In the genomic region with DNA sequence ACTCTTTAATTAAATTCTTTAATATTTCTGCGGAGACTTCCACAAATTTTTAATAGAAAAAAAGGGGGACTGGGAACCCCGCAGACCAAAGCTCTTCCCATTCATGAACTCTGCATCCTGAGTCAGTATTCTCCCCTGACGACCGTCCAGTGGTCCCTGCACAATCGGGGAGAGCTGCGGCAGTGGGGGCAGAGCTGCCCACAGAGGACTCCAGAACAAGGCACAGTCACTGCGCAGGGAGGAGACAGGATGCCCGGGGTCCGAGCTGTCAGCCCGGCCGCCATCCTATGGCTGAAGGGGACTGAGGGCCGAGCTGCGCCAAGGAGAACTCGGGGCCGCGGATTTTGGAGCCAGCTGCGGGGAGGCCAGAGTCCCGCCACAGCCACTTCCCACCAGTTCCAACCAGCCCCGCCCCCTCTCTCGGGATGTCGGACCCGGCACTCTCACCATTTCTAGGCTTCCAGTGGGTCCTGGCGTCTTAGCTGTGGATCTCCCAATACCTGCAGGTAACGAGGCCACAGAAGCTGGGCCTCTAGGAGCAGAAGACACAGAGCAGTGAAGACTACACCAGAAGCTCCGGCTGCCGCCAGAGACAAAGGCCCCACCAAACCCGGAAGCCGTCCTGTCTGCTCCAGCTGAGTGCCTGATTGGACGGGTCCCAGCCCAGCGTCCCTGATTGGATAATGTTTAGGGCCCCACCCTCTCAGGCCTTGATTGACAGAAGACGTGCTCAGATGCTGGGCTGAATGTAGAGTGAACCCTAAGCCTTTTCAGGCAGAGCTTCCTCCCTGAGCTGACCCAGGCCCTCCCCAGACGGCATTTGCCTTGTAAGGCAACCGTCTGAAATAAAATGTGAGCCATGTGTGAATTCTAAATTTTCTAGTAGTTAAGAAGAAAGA, we compare ENCODE assay signal across 8 cellular contexts. TPM values are rescaled to one million over a fixed set of nuclear protein-coding genes. Genes with fewer than 3 reads are reported as not detected.
DNase-seq lines count a peak whose midpoint lies in the region; ATAC-seq and TF ChIP-seq lines count a peak whose summit lies in the region.

A gene with protein sequence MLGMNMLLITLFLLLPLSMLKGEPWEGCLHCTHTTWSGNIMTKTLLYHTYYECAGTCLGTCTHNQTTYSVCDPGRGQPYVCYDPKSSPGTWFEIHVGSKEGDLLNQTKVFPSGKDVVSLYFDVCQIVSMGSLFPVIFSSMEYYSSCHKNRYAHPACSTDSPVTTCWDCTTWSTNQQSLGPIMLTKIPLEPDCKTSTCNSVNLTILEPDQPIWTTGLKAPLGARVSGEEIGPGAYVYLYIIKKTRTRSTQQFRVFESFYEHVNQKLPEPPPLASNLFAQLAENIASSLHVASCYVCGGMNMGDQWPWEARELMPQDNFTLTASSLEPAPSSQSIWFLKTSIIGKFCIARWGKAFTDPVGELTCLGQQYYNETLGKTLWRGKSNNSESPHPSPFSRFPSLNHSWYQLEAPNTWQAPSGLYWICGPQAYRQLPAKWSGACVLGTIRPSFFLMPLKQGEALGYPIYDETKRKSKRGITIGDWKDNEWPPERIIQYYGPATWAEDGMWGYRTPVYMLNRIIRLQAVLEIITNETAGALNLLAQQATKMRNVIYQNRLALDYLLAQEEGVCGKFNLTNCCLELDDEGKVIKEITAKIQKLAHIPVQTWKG (minus strand): TSS at position 594 of the 899 bp plus-strand sequence. CDS start 13,661 bp downstream, outside the sequence.

- peaks cover 11 to 35% (median 22%) of the 10 kb centered on the region in 10 experiments; a peak in 17 of 20 replicates for H3K4me1 ChIP-seq in BLaER1 treated with 17β-estradiol and CSF1 and Interleukin-3, amounts not matched to agents 10 nM and 100 nM
- peaks cover 0 to 8% (median 4%) of the 10 kb centered on the region in 4 donors for H3K4me1 ChIP-seq in liver (ENCODE audit: control insufficient read depth in 4 of 4, insufficient read depth in 4 of 4, low read length in 3 of 4)

- H3K9me3 ChIP-seq in BLaER1 treated with 17β-estradiol and CSF1 and Interleukin-3, amounts not matched to agents 10 nM and 100 nM (replicated peaks in 1 of 11): peaks cover 39 to 51% (median 40%) of the 10 kb centered on the region in 11 experiments
- H3K9me3 ChIP-seq in liver (ENCODE audit: control insufficient read depth in 4 of 4, low read length in 3 of 4): no peaks in the 10 kb centered on the region

- ATAC-seq in GM19328 (IDR thresholded peaks at IDR 0.05; ENCODE audit: unreplicated experiment) (peak; percentile 100), HG03520 (IDR thresholded peaks at IDR 0.05; ENCODE audit: unreplicated experiment) (peak; percentile 100)

- peak in 1 of 2 donors; percentile 26 for TF ChIP-seq RAD21 in liver (IDR thresholded peaks at IDR 0.05)

- H3K36me3 ChIP-seq in BLaER1 treated with 17β-estradiol and CSF1 and Interleukin-3, amounts not matched to agents 10 nM and 100 nM: peaks cover 37 to 41% (median 39%) of the 10 kb centered on the region in 11 experiments
- peaks cover 0 to 2% (median 0%) of the 10 kb centered on the region in 4 donors for H3K36me3 ChIP-seq in liver (ENCODE audit: control insufficient read depth in 4 of 4, insufficient read depth in 3 of 4, low read depth in 1 of 4, low read length in 3 of 4)

- peak within 1 kb of the TSS; percentile 88 to 98 (median 95) for H3K9ac ChIP-seq in BLaER1 treated with 17β-estradiol and CSF1 and Interleukin-3, amounts not matched to agents 10 nM and 100 nM
- H3K9ac ChIP-seq in liver (ENCODE audit: low read depth in 1 of 2, low read length in 2 of 2): peak within 1 kb of the TSS; percentile 40 to 75

- no peaks in the 10 kb centered on the region for H3K27me3 ChIP-seq in BLaER1 treated with 17β-estradiol and CSF1 and Interleukin-3, amounts not matched to agents 10 nM and 100 nM
- H3K27me3 ChIP-seq in dorsolateral prefrontal cortex (no peaks in the 10 kb centered on the region), liver (ENCODE audit: control insufficient read depth in 4 of 4, insufficient read depth in 4 of 4, low read length in 3 of 4) (no peaks in the 10 kb centered on the region)

- H3K4me2 ChIP-seq in BLaER1 treated with 17β-estradiol and CSF1 and Interleukin-3, amounts not matched to agents 10 nM and 100 nM: peak within 1 kb of the TSS; percentile 77 to 93 (median 84)

- peak in 13 of 56 donors; percentile 6 to 36 (median 15) for TF ChIP-seq CTCF in dorsolateral prefrontal cortex (IDR thresholded peaks at IDR 0.05 in 54 of 56, conservative IDR thresholded peaks at IDR 0.05 in 2 of 56; ENCODE audit: low read depth in 1 of 56, partially characterized antibody in 56 of 56)
- TF ChIP-seq CTCF in liver (IDR thresholded peaks at IDR 0.05; ENCODE audit: low read depth, low read length, missing input control): no peak

- H3K27ac ChIP-seq in BLaER1 treated with 17β-estradiol and CSF1 and Interleukin-3, amounts not matched to agents 10 nM and 100 nM: peak within 1 kb of the TSS; percentile 86 to 98 (median 94)
- H3K27ac ChIP-seq in dorsolateral prefrontal cortex (peak within 1 kb of the TSS in 57 of 59 donors; percentile 0 to 93 (median 74)), liver (ENCODE audit: low read depth in 1 of 2, low read length in 2 of 2) (peak within 1 kb of the TSS; percentile 45 to 85)

- H4K20me1 ChIP-seq in BLaER1 treated with 17β-estradiol and CSF1 and Interleukin-3, amounts not matched to agents 10 nM and 100 nM: peaks cover 0 to 5% (median 0%) of the 10 kb centered on the region in 11 experiments; a peak in 3 of 22 replicates

- WGBS in liver: 1% methylated on average over 33 of the region's 33 CpGs

- DNase-seq in NCI-H748 treated with DMSO at 0.1 percent for 48 hours (lab: John Stamatoyannopoulos, UW) (peak; percentile 92), dorsolateral prefrontal cortex (peak; percentile 94 to 99 (median 98))
- DNase-seq in activated CD4-positive, alpha-beta T cell treated with anti-CD3 and anti-CD28 coated beads, Interleukin-2, amount 50 U/mL, for 4 hours: peak; percentile 90 to 92
- DNase-seq in stimulated activated CD4-positive, alpha-beta T cell treated with anti-CD3 and anti-CD28 coated beads, Interleukin-4, amount 100 ng/mL, for 24 hours: peak; percentile 95

- H3K4me3 ChIP-seq in BLaER1 treated with 17β-estradiol and CSF1 and Interleukin-3, amounts not matched to agents 10 nM and 100 nM: peak within 1 kb of the TSS; percentile 79 to 98 (median 87)
- H3K4me3 ChIP-seq in dorsolateral prefrontal cortex: peak within 1 kb of the TSS; percentile 63 to 92 (median 81)
- H3K4me3 ChIP-seq in liver (ENCODE audit: low read depth in 1 of 3, low read length in 3 of 3): peak within 1 kb of the TSS; percentile 70 to 97 (median 74)

- intact Hi-C loops in dorsolateral prefrontal cortex (cut with DNase I): no loop called here

TF ChIP-seq in liver, 16 proteins besides CTCF, POLR2A, EP300 and RAD21 (continues in another document):
- TF ChIP-seq SP1 (IDR thresholded peaks at IDR 0.05) (peak; percentile 84), YY1 (IDR thresholded peaks at IDR 0.05) (peak; percentile 73), FOXA1 (IDR thresholded peaks at IDR 0.05) (no peak), TAF1 (conservative IDR thresholded peaks at IDR 0.05) (peak; percentile 94), JUND (IDR thresholded peaks at IDR 0.05) (no peak), NR2F2 (IDR thresholded peaks at IDR 0.05) (no peak), FOXA2 (IDR thresholded peaks at IDR 0.05) (no peak), GABPA (IDR thresholded peaks at IDR 0.05 in 1 of 2, conservative IDR thresholded peaks at IDR 0.05 in 1 of 2) (peak in 1 of 2 donors; percentile 59)
- TF ChIP-seq, protein P1, sequence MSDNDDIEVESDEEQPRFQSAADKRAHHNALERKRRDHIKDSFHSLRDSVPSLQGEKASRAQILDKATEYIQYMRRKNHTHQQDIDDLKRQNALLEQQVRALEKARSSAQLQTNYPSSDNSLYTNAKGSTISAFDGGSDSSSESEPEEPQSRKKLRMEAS (IDR thresholded peaks at IDR 0.05): no peak
- TF ChIP-seq, protein P2, sequence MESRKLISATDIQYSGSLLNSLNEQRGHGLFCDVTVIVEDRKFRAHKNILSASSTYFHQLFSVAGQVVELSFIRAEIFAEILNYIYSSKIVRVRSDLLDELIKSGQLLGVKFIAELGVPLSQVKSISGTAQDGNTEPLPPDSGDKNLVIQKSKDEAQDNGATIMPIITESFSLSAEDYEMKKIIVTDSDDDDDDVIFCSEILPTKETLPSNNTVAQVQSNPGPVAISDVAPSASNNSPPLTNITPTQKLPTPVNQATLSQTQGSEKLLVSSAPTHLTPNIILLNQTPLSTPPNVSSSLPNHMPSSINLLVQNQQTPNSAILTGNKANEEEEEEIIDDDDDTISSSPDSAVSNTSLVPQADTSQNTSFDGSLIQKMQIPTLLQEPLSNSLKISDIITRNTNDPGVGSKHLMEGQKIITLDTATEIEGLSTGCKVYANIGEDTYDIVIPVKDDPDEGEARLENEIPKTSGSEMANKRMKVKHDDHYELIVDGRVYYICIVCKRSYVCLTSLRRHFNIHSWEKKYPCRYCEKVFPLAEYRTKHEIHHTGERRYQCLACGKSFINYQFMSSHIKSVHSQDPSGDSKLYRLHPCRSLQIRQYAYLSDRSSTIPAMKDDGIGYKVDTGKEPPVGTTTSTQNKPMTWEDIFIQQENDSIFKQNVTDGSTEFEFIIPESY (IDR thresholded peaks at IDR 0.05): no peak
- TF ChIP-seq, protein P3, sequence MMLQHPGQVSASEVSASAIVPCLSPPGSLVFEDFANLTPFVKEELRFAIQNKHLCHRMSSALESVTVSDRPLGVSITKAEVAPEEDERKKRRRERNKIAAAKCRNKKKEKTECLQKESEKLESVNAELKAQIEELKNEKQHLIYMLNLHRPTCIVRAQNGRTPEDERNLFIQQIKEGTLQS (IDR thresholded peaks at IDR 0.05): no peak

RNA-seq across cellular contexts. Expression of the gene that starts here (rescaled TPM):
- total RNA-seq in dorsolateral prefrontal cortex (10 to 100 TPM in 119 of 120 experiments, 1 to 10 TPM in 1; 7.9 to 37.1 (median 22.1) TPM), liver (1 to 10 TPM; 3.8 to 6.5 TPM)
- polyA plus RNA-seq in liver: 1 to 10 TPM; 1.7 to 5.4 TPM

Comparison
In these comparisons a context has a peak if more than half of its experiments do, and no peak if none do; other contexts are left out.
1. Peak in every context shown above with its lines: DNase-seq, ATAC-seq, H3K4me3 ChIP-seq and H3K27ac ChIP-seq.